In genomic region chr17:52237151-52237550, GRCh38 we compare ENCODE assay signal across 21 cellular contexts.
DNase-seq lines count a peak whose midpoint lies in the region; ATAC-seq, FAIRE-seq and TF ChIP-seq lines count a peak whose summit lies in the region.
"Had no signal": no experiment of that assay in that cellular context is flagged by ENCODE, and none has a peak within 500 bp of the region (broad histone marks: within the 10 kb centered on the region; RNA-seq: fewer than 3 reads in every experiment).

No MANE protein-coding gene starts in this region.

- TF ChIP-seq POLR2A in right lobe of liver (IDR thresholded peaks at IDR 0.05) = no peak
- no peak for TF ChIP-seq POLR2A in HepG2 (IDR thresholded peaks at IDR 0.05; ENCODE audit: insufficient read depth in 1 of 2, low read depth in 2 of 2, low read length in 2 of 2)
- no peak for TF ChIP-seq POLR2A in erythroblast (IDR thresholded peaks at IDR 0.05; ENCODE audit: low read length)

- CTCF ChIA-PET in HepG2 (lab: Yijun Ruan, JAX; ENCODE audit: low intra/inter-chr PET ratio, low total read pairs) = no interaction called here
- CTCF ChIA-PET in activated naive CD4-positive, alpha-beta T cell treated with anti-CD3 and anti-CD28 coated beads for 36 hours (lab: Charles Lee) = interaction anchor here (1.6 kb wide), 1 partner anchor 26 kb away, joined by 4 read pairs; no protein-coding TSS in a partner anchor

- H3K79me2 ChIP-seq in HepG2 (ENCODE audit: insufficient read depth, low read length) (no peaks in the 10 kb centered on the region), keratinocyte (ENCODE audit: control insufficient read depth, insufficient read depth, low read length) (no peaks in the 10 kb centered on the region)

- H3K36me3 ChIP-seq in right lobe of liver (no peaks in the 10 kb centered on the region), HepG2 (replicated peaks in 1 of 2; ENCODE audit: control insufficient read depth in 1 of 2, insufficient read depth in 2 of 2, low read length in 2 of 2) (no peaks in the 10 kb centered on the region), keratinocyte (ENCODE audit: control insufficient read depth in 2 of 2, extremely low read depth in 1 of 2, insufficient read depth in 2 of 2, low read length in 2 of 2) (no peaks in the 10 kb centered on the region)

- intact Hi-C loops in right lobe of liver (cut with DNase I) (no loop called here), HepG2 (cut with micrococcal nuclease; ENCODE audit: unreplicated experiment) (no loop called here)
- intact Hi-C loops in activated naive CD4-positive, alpha-beta T cell treated with anti-CD3 and anti-CD28 coated beads for 36 hours (cut with micrococcal nuclease) = no loop called here

- H3K4me3 Mint-ChIP-seq in activated naive CD4-positive, alpha-beta T cell treated with anti-CD3 and anti-CD28 coated beads for 36 hours = no peak overlapping the region
- H3K4me3 Mint-ChIP-seq: CD4-positive, alpha-beta memory T cell; T-cell had no signal

- no peak for TF ChIP-seq EP300 in HepG2 (IDR thresholded peaks at IDR 0.05; ENCODE audit: low read depth in 2 of 2, low read length in 2 of 2)
- TF ChIP-seq EP300 in HepG2 (CRISPR knock-in tag; IDR thresholded peaks at IDR 0.05; ENCODE audit: borderline replicate concordance) = no peak

- POLR2A ChIA-PET in HepG2 (lab: Yijun Ruan, JAX) = no interaction called here

- H3K9me3 ChIP-seq in right lobe of liver (no peaks in the 10 kb centered on the region), HepG2 (ENCODE audit: low read length) (no peaks in the 10 kb centered on the region), keratinocyte (ENCODE audit: control insufficient read depth, low read depth, low read length) (no peaks in the 10 kb centered on the region)
- H3K9me3 ChIP-seq: Caco-2 had no signal

- TF ChIP-seq CTCF in right lobe of liver (IDR thresholded peaks at IDR 0.05) = no peak
- no peak for TF ChIP-seq CTCF in HepG2 (CRISPR knock-in tag; IDR thresholded peaks at IDR 0.05)
- TF ChIP-seq CTCF in keratinocyte (optimal IDR thresholded peaks at IDR 0.05 in 1 of 3, IDR thresholded peaks at IDR 0.05 in 1 of 3, conservative IDR thresholded peaks at IDR 0.05 in 1 of 3; ENCODE audit: extremely low read depth in 1 of 3, insufficient read depth in 2 of 3, low read length in 3 of 3) = no peak

- H4K20me1 ChIP-seq in HepG2 (ENCODE audit: insufficient read depth, low read length) = no peaks in the 10 kb centered on the region
- H4K20me1 ChIP-seq in keratinocyte (ENCODE audit: control insufficient read depth, extremely low read depth, insufficient read depth, low read length) = no peaks in the 10 kb centered on the region

- no TSS peak for BruUV-seq in HepG2 (replicated peaks; lab: Mats Ljungman, UMichigan)

- H2AFZ ChIP-seq in HepG2 (ENCODE audit: low read length) (no peak overlapping the region), keratinocyte (ENCODE audit: control insufficient read depth, low read length) (no peak overlapping the region)

- H3K27ac Mint-ChIP-seq in activated naive CD4-positive, alpha-beta T cell treated with anti-CD3 and anti-CD28 coated beads for 36 hours = no peak overlapping the region
- H3K27ac Mint-ChIP-seq: CD4-positive, alpha-beta memory T cell; T-cell had no signal

- H3K4me2 ChIP-seq in HepG2 (ENCODE audit: low read depth, low read length) (no peak overlapping the region), keratinocyte (ENCODE audit: control insufficient read depth, extremely low read depth, insufficient read depth, low read depth, low read length) (no peak overlapping the region)

- no peaks in the 10 kb centered on the region for H3K9me1 ChIP-seq in keratinocyte (ENCODE audit: control insufficient read depth, extremely low read depth, insufficient read depth, low read length)

- peak in 3 of 4 donors; percentile 25 to 48 (median 28) for ATAC-seq in right lobe of liver
- ATAC-seq in HepG2 = no peak
- ATAC-seq: HCT116, T-cell had no signal

- peaks cover 2% of the 10 kb centered on the region for H3K27me3 Mint-ChIP-seq in activated naive CD4-positive, alpha-beta T cell treated with anti-CD3 and anti-CD28 coated beads for 36 hours (ENCODE audit: low read depth)
- H3K27me3 Mint-ChIP-seq: CD4-positive, alpha-beta memory T cell had no signal

- H3K36me3 Mint-ChIP-seq in activated naive CD4-positive, alpha-beta T cell treated with anti-CD3 and anti-CD28 coated beads for 36 hours (ENCODE audit: low read depth) = no peaks in the 10 kb centered on the region
- H3K36me3 Mint-ChIP-seq: CD4-positive, alpha-beta memory T cell; T-cell had no signal

- H3K4me3 ChIP-seq in right lobe of liver (no peak overlapping the region), HepG2 (replicated peaks in 1 of 3; ENCODE audit: insufficient read depth in 1 of 3, low read depth in 2 of 3, low read length in 3 of 3) (no peak overlapping the region), keratinocyte (ENCODE audit: control insufficient read depth in 2 of 3, extremely low read depth in 1 of 3, insufficient read depth in 2 of 3, low read depth in 1 of 3, low read length in 3 of 3) (no peak overlapping the region)

- in situ Hi-C loops in HepG2 (cut with HindIII; ENCODE audit: extremely low pct_ligation_motif_present, low pct_unique_long_range_greater_than_20kb) = no loop called here

- FAIRE-seq in HepG2 (lab: Jason Lieb, UNC) (no peak), keratinocyte (lab: Jason Lieb, UNC) (peak; percentile 13)
- FAIRE-seq: GM12891 had no signal

- 38% methylated on average over 6 of the region's 6 CpGs for WGBS in right lobe of liver (ENCODE audit: insufficient coverage, low coverage, low lambda C conversion rate, missing lambda C conversion rate)
- WGBS in HepG2 (ENCODE audit: low lambda C conversion rate) = 11% methylated on average over 6 of the region's 6 CpGs

- H3K27me3 ChIP-seq in right lobe of liver = no peaks in the 10 kb centered on the region
- H3K27me3 ChIP-seq in HepG2 (ENCODE audit: control insufficient read depth in 1 of 2, insufficient read depth in 2 of 2, low read length in 2 of 2) = no peaks in the 10 kb centered on the region
- no peaks in the 10 kb centered on the region for H3K27me3 ChIP-seq in keratinocyte (ENCODE audit: control insufficient read depth, extremely low read depth, insufficient read depth, low read length)

- H3K4me1 Mint-ChIP-seq in activated naive CD4-positive, alpha-beta T cell treated with anti-CD3 and anti-CD28 coated beads for 36 hours (ENCODE audit: low read depth) = no peaks in the 10 kb centered on the region
- H3K4me1 Mint-ChIP-seq: CD4-positive, alpha-beta memory T cell; T-cell had no signal

- H3K4me1 ChIP-seq in right lobe of liver = peaks cover 0 to 19% (median 3%) of the 10 kb centered on the region in 4 donors
- no peaks in the 10 kb centered on the region for H3K4me1 ChIP-seq in HepG2 (ENCODE audit: insufficient read depth, low read length)
- H3K4me1 ChIP-seq in keratinocyte (ENCODE audit: control insufficient read depth, extremely low read depth, insufficient read depth, low read length) = peaks cover 18% of the 10 kb centered on the region
- H3K4me1 ChIP-seq: Caco-2 had no signal

- H3K9me3 Mint-ChIP-seq in activated naive CD4-positive, alpha-beta T cell treated with anti-CD3 and anti-CD28 coated beads for 36 hours = no peaks in the 10 kb centered on the region

- dilution Hi-C loops in keratinocyte (cut with MboI; ENCODE audit: extremely low pct_ligation_motif_present, low sequenced_read_pairs) = no loop called here

- DNase-seq in right lobe of liver = no peak
- no peak for DNase-seq in HepG2 (ENCODE audit: low spot score)
- peak; percentile 67 for DNase-seq in astrocyte of the hippocampus (ENCODE audit: low read depth, low spot score)
- no peak for DNase-seq in keratinocyte (ENCODE audit: low read depth, low spot score)
- DNase-seq in activated naive CD4-positive, alpha-beta T cell treated with anti-CD3 and anti-CD28 coated beads for 36 hours = no peak
- no peak for DNase-seq in erythroblast (lab: John Stamatoyannopoulos, UW)
- no peak for DNase-seq in NCI-H345 treated with DMSO at 0.1 percent for 48 hours (lab: John Stamatoyannopoulos, UW; ENCODE audit: unreplicated experiment)
- DNase-seq: C1 segment of cervical spinal cord; Caco-2; CD4-positive, alpha-beta memory T cell; DMS79 treated with DMSO at 0.1 percent for 48 hours; GF-D8; Karpas-422; NCI-H2029; NCI-H446 treated with DMSO at 0.1 percent for 48 hours; NK-92 treated with Interleukin-12 subunit alpha and Interleukin-12 subunit beta, amount 100 ng/mL, for 24 hours; Right ventricle myocardium superior; RPMI8226; T-cell had no signal

- no peak for TF ChIP-seq RAD21 in HepG2 (CRISPR knock-in tag; IDR thresholded peaks at IDR 0.05)

- H3K9ac ChIP-seq in HepG2 (ENCODE audit: insufficient read depth, low read depth, low read length) = no peak overlapping the region
- H3K9ac ChIP-seq in keratinocyte (ENCODE audit: control insufficient read depth, extremely low read depth, insufficient read depth, low read length) = no peak overlapping the region

- H3K27ac ChIP-seq in right lobe of liver (no peak overlapping the region), HepG2 (ENCODE audit: extremely low read length, insufficient read depth, low read length) (no peak overlapping the region), keratinocyte (ENCODE audit: control insufficient read depth, insufficient read depth, low read length) (no peak overlapping the region)

TF ChIP-seq in HepG2, 621 proteins besides CTCF, POLR2A, EP300 and RAD21:
- TF ChIP-seq FOXA1 (IDR thresholded peaks at IDR 0.05) (no peak), FOXA1 (CRISPR knock-in tag; IDR thresholded peaks at IDR 0.05) (no peak), ZBTB8A (CRISPR knock-in tag; IDR thresholded peaks at IDR 0.05; ENCODE audit: borderline replicate concordance, low read depth) (no peak), USF2 (IDR thresholded peaks at IDR 0.05; ENCODE audit: low read depth, low read length) (no peak), USF2 (CRISPR knock-in tag; IDR thresholded peaks at IDR 0.05; ENCODE audit: borderline replicate concordance) (no peak), REL (CRISPR knock-in tag; conservative IDR thresholded peaks at IDR 0.05) (no peak), KMT2A (CRISPR knock-in tag; IDR thresholded peaks at IDR 0.05) (no peak)
